22 cellular contexts compared by ENCODE assay signal in genomic region chr10:69445094-69445493, GRCh38. TPM values are rescaled to one million over a fixed set of nuclear protein-coding genes. Genes with fewer than 3 reads are reported as not detected.
DNase-seq lines count a peak whose midpoint lies in the region; ATAC-seq and TF ChIP-seq lines count a peak whose summit lies in the region.
"Had no signal": no experiment of that assay in that cellular context is flagged by ENCODE, and none has a peak within 500 bp of the region (broad histone marks: within the 10 kb centered on the region; RNA-seq: fewer than 3 reads in every experiment).

No MANE protein-coding gene starts in this region.

- POLR2A ChIA-PET in PC-3 (lab: Charles Lee; ENCODE audit: unreplicated experiment) = no interaction called here

- H3K4me2 ChIP-seq in PC-3 (ENCODE audit: low read length) = peak overlapping the region; percentile 69

- H3K4me1 ChIP-seq in PC-3 (ENCODE audit: insufficient read depth, low read length) = peaks cover 70% of the 10 kb centered on the region

- no peaks in the 10 kb centered on the region for H3K9me2 ChIP-seq in PC-3 (replicated peaks; ENCODE audit: low read length)

- no peaks in the 10 kb centered on the region for H3K36me3 Mint-ChIP-seq in type B pancreatic cell
- H3K36me3 Mint-ChIP-seq: CD8-positive, alpha-beta memory T cell had no signal

- H3K27me3 ChIP-seq in PC-3 (ENCODE audit: low read length) = no peaks in the 10 kb centered on the region
- H3K27me3 ChIP-seq: vagina had no signal

- H3K4me3 ChIP-seq in PC-3 (ENCODE audit: low read length) = no peak overlapping the region
- H3K4me3 ChIP-seq: GM12878, vagina had no signal

- H3K9ac ChIP-seq in PC-3 (ENCODE audit: low read length) = peak overlapping the region; percentile 62

- peak overlapping the region; percentile 26 for H3K27ac Mint-ChIP-seq in type B pancreatic cell
- H3K27ac Mint-ChIP-seq: activated B cell treated with CpG ODN at 0.5 μM for 24 hours; activated T-helper 1 cell treated with anti-CD3 and anti-CD28 coated beads, Interleukin-12 subunit alpha, Interleukin-12 subunit beta, Interleukin-2, Interleukin-4 antibody, amounts not matched to agents 30 ng/mL and 10 ng/mL and 1 ng/mL, durations not matched to agents 14 hours and 24 hours and 36 hours had no signal

- peaks cover 16% of the 10 kb centered on the region for H3K27me3 Mint-ChIP-seq in type B pancreatic cell

- no peaks in the 10 kb centered on the region for H3K79me2 ChIP-seq in PC-3 (ENCODE audit: low read length)

- H4K20me1 ChIP-seq in PC-3 (ENCODE audit: low read length) = no peaks in the 10 kb centered on the region

- TF ChIP-seq CTCF in PC-3 (conservative IDR thresholded peaks at IDR 0.05; ENCODE audit: low read depth, low read length) = no peak
- no peak for TF ChIP-seq CTCF in type B pancreatic cell (conservative IDR thresholded peaks at IDR 0.05)

- no peaks in the 10 kb centered on the region for H3K36me3 ChIP-seq in PC-3 (ENCODE audit: low read depth, low read length)
- H3K36me3 ChIP-seq: vagina had no signal

- DNase-seq in Caki2 (ENCODE audit: low read depth) (peak; percentile 71), PC-3 (peak; percentile 38), dermis blood vessel endothelial cell (peak; percentile 42), type B pancreatic cell (ENCODE audit: extremely low spot score, unreplicated experiment) (no peak), caudate nucleus (lab: John Stamatoyannopoulos, UW) (no peak), left cardiac atrium (no peak)
- DNase-seq: activated B cell treated with CpG ODN at 0.5 μM for 24 hours; activated naive CD4-positive, alpha-beta T cell treated with anti-CD3 and anti-CD28 coated beads, Interleukin-2, amount 50 U/mL, for 16 hours; CD8-positive, alpha-beta memory T cell; glutamatergic neuron; left colon; naive thymus-derived CD4-positive, alpha-beta T cell; NCI-H1436; NCI-H774; nucleus accumbens; Right ventricle myocardium superior; substantia nigra had no signal

- CTCF ChIA-PET in PC-3 (lab: Charles Lee) = no interaction called here

- in situ Hi-C loops in Caki2 (cut with HindIII; ENCODE audit: low pct_unique_long_range_greater_than_20kb, low sequenced_read_pairs) = no loop called here

- H3K9me3 Mint-ChIP-seq in type B pancreatic cell = no peaks in the 10 kb centered on the region
- H3K9me3 Mint-ChIP-seq: activated B cell treated with CpG ODN at 0.5 μM for 24 hours; activated T-helper 1 cell treated with anti-CD3 and anti-CD28 coated beads, Interleukin-12 subunit alpha, Interleukin-12 subunit beta, Interleukin-2, Interleukin-4 antibody, amounts not matched to agents 30 ng/mL and 10 ng/mL and 1 ng/mL, durations not matched to agents 14 hours and 24 hours and 36 hours; CD8-positive, alpha-beta memory T cell; central memory CD8-positive, alpha-beta T cell had no signal

- H3K27ac ChIP-seq in PC-3 (ENCODE audit: low read length) (peak overlapping the region; percentile 89), caudate nucleus (ENCODE audit: low read depth, low read length) (no peak overlapping the region)
- H3K27ac ChIP-seq: vagina had no signal

- no peak for ATAC-seq in PC-3
- no peak for ATAC-seq in HG03175 (IDR thresholded peaks at IDR 0.05; ENCODE audit: unreplicated experiment)
- no peak for ATAC-seq in left cardiac atrium
- ATAC-seq: GM12878; left colon; naive thymus-derived CD4-positive, alpha-beta T cell had no signal

- H2AFZ ChIP-seq in PC-3 (ENCODE audit: low read length) = no peak overlapping the region

- H3K4me1 Mint-ChIP-seq in type B pancreatic cell (ENCODE audit: unreplicated experiment) = peaks cover 11% of the 10 kb centered on the region
- H3K4me1 Mint-ChIP-seq: activated B cell treated with CpG ODN at 0.5 μM for 24 hours had no signal

- intact Hi-C loops in PC-3 (cut with micrococcal nuclease) = loop anchor here (10.0 kb wide), 1 partner anchor 960 kb away; the partner anchor contains the start of gene EIF4EBP2
- intact Hi-C loops in left cardiac atrium (cut with DNase I) = no loop called here

- H3K4me3 Mint-ChIP-seq in type B pancreatic cell = no peak overlapping the region
- H3K4me3 Mint-ChIP-seq: activated B cell treated with CpG ODN at 0.5 μM for 24 hours; activated T-helper 1 cell treated with anti-CD3 and anti-CD28 coated beads, Interleukin-12 subunit alpha, Interleukin-12 subunit beta, Interleukin-2, Interleukin-4 antibody, amounts not matched to agents 30 ng/mL and 10 ng/mL and 1 ng/mL, durations not matched to agents 14 hours and 24 hours and 36 hours; CD8-positive, alpha-beta memory T cell; central memory CD8-positive, alpha-beta T cell; naive thymus-derived CD4-positive, alpha-beta T cell had no signal

- BruUV-seq in PC-3 (replicated peaks; lab: Mats Ljungman, UMichigan) = no TSS peak

- peaks cover 37% of the 10 kb centered on the region for H3F3A ChIP-seq in PC-3 (ENCODE audit: low read length, unreplicated experiment)

- no peaks in the 10 kb centered on the region for H3K9me3 ChIP-seq in PC-3 (ENCODE audit: low read length)
- H3K9me3 ChIP-seq: vagina had no signal

RNA-seq across cellular contexts. Expression of gene TSPAN15, which starts 6.2 kb away (rescaled TPM):
- 29.9 and 51.0 TPM in 2 replicates for total RNA-seq in Caki2 (2014; rRNA removed; shearing (Covaris generic); ENCODE audit: low replicate concordance)
- 186 and 212 TPM in 2 replicates for total RNA-seq in PC-3 (2014; rRNA removed)
- total RNA-seq in dermis blood vessel endothelial cell = 108 and 175 TPM in 2 replicates
- 19.4 and 19.7 TPM in 2 replicates for total RNA-seq in type B pancreatic cell (ENCODE audit: low replicate concordance)
- 10 to 100 TPM; 11.0 to 17.3 TPM for total RNA-seq in left cardiac atrium

RNA-seq across cellular contexts. Expression of gene TACR2, which starts 28.4 kb away (rescaled TPM):
- not detected in 2 replicates for total RNA-seq in Caki2 (2014; rRNA removed; shearing (Covaris generic); ENCODE audit: low replicate concordance)
- total RNA-seq in PC-3 (2014; rRNA removed) = 0.40 TPM in 1 of 2 replicates, not detected in the other
- 0.09 and 0.34 TPM in 2 replicates for total RNA-seq in dermis blood vessel endothelial cell
- not detected in 2 replicates for total RNA-seq in type B pancreatic cell (ENCODE audit: low replicate concordance)
- total RNA-seq in left cardiac atrium = under 1 TPM; 0.24 to 0.31 TPM
- total RNA-seq: activated B cell treated with CpG ODN at 0.5 μM for 24 hours; activated T-helper 1 cell treated with anti-CD3 and anti-CD28 coated beads, Interleukin-12 subunit alpha, Interleukin-12 subunit beta, Interleukin-2, Interleukin-4 antibody, amounts not matched to agents 30 ng/mL and 10 ng/mL and 1 ng/mL, durations not matched to agents 14 hours and 24 hours and 36 hours; CD8-positive, alpha-beta memory T cell; GM12878 had no signal

Comparison
In these comparisons a context has a peak if more than half of its experiments do, and no peak if none do; other contexts are left out.
1. DNase-seq: peak in Caki2 (single experiment), PC-3 (single experiment) and dermis blood vessel endothelial cell (single experiment); none in type B pancreatic cell (single experiment), caudate nucleus (0 of 61) and left cardiac atrium (single experiment).